In genomic region chr15:61474796-61475195, GRCh38 we compare ENCODE assay signal across 19 cellular contexts.
"Had no signal": no experiment of that assay in that cellular context is flagged by ENCODE, and none has a peak within 500 bp of the region (broad histone marks: within the 10 kb centered on the region; RNA-seq: fewer than 3 reads in every experiment).

No MANE protein-coding gene starts in this region.

- H3K27ac ChIP-seq: coronary artery, esophagus muscularis mucosa, gastrocnemius medialis, parathyroid adenoma, stomach, suprapubic skin, transverse colon, uterus had no signal

- H3K27ac Mint-ChIP-seq: activated CD4-positive, alpha-beta memory T cell treated with anti-CD3 and anti-CD28 coated beads, Interleukin-2, amount 10 ng/mL, durations not matched to agents 7 days and 5 days; activated CD4-positive, alpha-beta T cell treated with anti-CD3 and anti-CD28 coated beads, Interleukin-2, amount 10 ng/mL, durations not matched to agents 24 days and 14 days; activated naive CD4-positive, alpha-beta T cell treated with anti-CD3 and anti-CD28 coated beads, Interleukin-2, amount 10 ng/mL, durations not matched to agents 7 days and 5 days; activated T-cell treated with anti-CD3 and anti-CD28 coated beads, Interleukin-2, amount 50 U/mL, for 72 hours; nephron; stimulated activated memory B cell treated with anti-CD40 and anti-IgM and Interleukin-4, amounts not matched to agents 10 μg/mL and 1 μg/mL and 100 μg/mL, for 72 hours had no signal

- H3K36me3 ChIP-seq: esophagus muscularis mucosa, gastrocnemius medialis, stomach, suprapubic skin, transverse colon, uterus had no signal

- ATAC-seq: activated T-cell treated with anti-CD3 and anti-CD28 coated beads, Interleukin-2, amount 50 U/mL, for 72 hours; gastrocnemius medialis; right cardiac atrium; stimulated activated memory B cell treated with anti-CD40 and anti-IgM and Interleukin-4, amounts not matched to agents 10 μg/mL and 1 μg/mL and 100 μg/mL, for 72 hours had no signal

- H3K9me3 ChIP-seq: esophagus muscularis mucosa, gastrocnemius medialis, stomach, suprapubic skin, transverse colon, uterus had no signal

- H3K27me3 ChIP-seq: gastrocnemius medialis, stomach, transverse colon, uterus had no signal

- H3K4me3 Mint-ChIP-seq: activated CD4-positive, alpha-beta memory T cell treated with anti-CD3 and anti-CD28 coated beads, Interleukin-2, amount 10 ng/mL, durations not matched to agents 7 days and 5 days; activated CD4-positive, alpha-beta T cell treated with anti-CD3 and anti-CD28 coated beads, Interleukin-2, amount 10 ng/mL, durations not matched to agents 24 days and 14 days; activated naive CD4-positive, alpha-beta T cell treated with anti-CD3 and anti-CD28 coated beads, Interleukin-2, amount 10 ng/mL, durations not matched to agents 7 days and 5 days; activated T-cell treated with anti-CD3 and anti-CD28 coated beads, Interleukin-2, amount 50 U/mL, for 72 hours; central memory CD8-positive, alpha-beta T cell; nephron; stimulated activated memory B cell treated with anti-CD40 and anti-IgM and Interleukin-4, amounts not matched to agents 10 μg/mL and 1 μg/mL and 100 μg/mL, for 72 hours had no signal

- H3K4me3 ChIP-seq: coronary artery, esophagus muscularis mucosa, gastrocnemius medialis, stomach, suprapubic skin, transverse colon, uterus had no signal

- DNase-seq: activated CD4-positive, alpha-beta memory T cell treated with anti-CD3 and anti-CD28 coated beads, Interleukin-2, amount 10 ng/mL, durations not matched to agents 7 days and 5 days; activated CD4-positive, alpha-beta T cell treated with anti-CD3 and anti-CD28 coated beads, Interleukin-2, amount 10 ng/mL, durations not matched to agents 24 days and 14 days; activated effector memory CD4-positive, alpha-beta T cell treated with Interleukin-2 at 50 U/mL for 16 hours; activated naive CD4-positive, alpha-beta T cell treated with anti-CD3 and anti-CD28 coated beads, Interleukin-2, amount 10 ng/mL, durations not matched to agents 7 days and 5 days; activated T-cell treated with anti-CD3 and anti-CD28 coated beads, Interleukin-2, amount 50 U/mL, for 72 hours; gastrocnemius medialis; hippocampal formation; nucleus accumbens; right cardiac atrium; stomach; transverse colon; uterus had no signal

- H3K9me3 Mint-ChIP-seq: activated CD4-positive, alpha-beta memory T cell treated with anti-CD3 and anti-CD28 coated beads, Interleukin-2, amount 10 ng/mL, durations not matched to agents 7 days and 5 days; activated CD4-positive, alpha-beta T cell treated with anti-CD3 and anti-CD28 coated beads, Interleukin-2, amount 10 ng/mL, durations not matched to agents 24 days and 14 days; activated naive CD4-positive, alpha-beta T cell treated with anti-CD3 and anti-CD28 coated beads, Interleukin-2, amount 10 ng/mL, durations not matched to agents 7 days and 5 days; activated T-cell treated with anti-CD3 and anti-CD28 coated beads, Interleukin-2, amount 50 U/mL, for 72 hours; nephron; stimulated activated memory B cell treated with anti-CD40 and anti-IgM and Interleukin-4, amounts not matched to agents 10 μg/mL and 1 μg/mL and 100 μg/mL, for 72 hours had no signal

- H3K4me1 ChIP-seq: esophagus muscularis mucosa, gastrocnemius medialis, parathyroid adenoma, stomach, suprapubic skin, transverse colon, uterus had no signal

- H3K36me3 Mint-ChIP-seq: activated naive CD4-positive, alpha-beta T cell treated with anti-CD3 and anti-CD28 coated beads, Interleukin-2, amount 10 ng/mL, durations not matched to agents 7 days and 5 days; stimulated activated memory B cell treated with anti-CD40 and anti-IgM and Interleukin-4, amounts not matched to agents 10 μg/mL and 1 μg/mL and 100 μg/mL, for 72 hours had no signal

- H3K4me1 Mint-ChIP-seq: activated CD4-positive, alpha-beta memory T cell treated with anti-CD3 and anti-CD28 coated beads, Interleukin-2, amount 10 ng/mL, durations not matched to agents 7 days and 5 days; activated CD4-positive, alpha-beta T cell treated with anti-CD3 and anti-CD28 coated beads, Interleukin-2, amount 10 ng/mL, durations not matched to agents 24 days and 14 days; activated naive CD4-positive, alpha-beta T cell treated with anti-CD3 and anti-CD28 coated beads, Interleukin-2, amount 10 ng/mL, durations not matched to agents 7 days and 5 days; central memory CD8-positive, alpha-beta T cell; stimulated activated memory B cell treated with anti-CD40 and anti-IgM and Interleukin-4, amounts not matched to agents 10 μg/mL and 1 μg/mL and 100 μg/mL, for 72 hours had no signal
